In the genomic region with DNA sequence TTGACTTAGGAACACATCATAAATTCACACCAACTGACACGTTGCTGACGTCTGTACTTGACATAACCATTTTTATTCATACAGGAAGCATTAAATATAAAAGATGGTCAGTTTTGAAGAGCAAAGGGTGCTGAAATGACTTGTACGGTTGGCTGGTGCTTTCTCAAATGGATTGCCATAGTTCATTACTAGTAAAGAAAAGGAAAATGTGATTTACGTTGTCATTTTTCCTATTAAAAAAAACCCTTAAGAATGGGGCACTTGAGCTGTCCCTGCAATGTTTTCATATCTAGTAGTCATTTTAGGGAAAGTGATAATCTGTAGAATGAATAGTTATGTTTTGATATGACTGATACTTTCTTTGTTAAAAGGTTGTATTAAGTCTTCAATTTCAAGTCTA, we compare ENCODE assay signal across 18 cellular contexts. TPM values are rescaled to one million over a fixed set of nuclear protein-coding genes. Genes with fewer than 3 reads are reported as not detected.
DNase-seq lines count a peak whose midpoint lies in the region; ATAC-seq and TF ChIP-seq lines count a peak whose summit lies in the region.
"Had no signal": no experiment of that assay in that cellular context is flagged by ENCODE, and none has a peak within 500 bp of the region (broad histone marks: within the 10 kb centered on the region; RNA-seq: fewer than 3 reads in every experiment).

No MANE protein-coding gene starts in this region.

- TF ChIP-seq CTCF in thoracic aorta (IDR thresholded peaks at IDR 0.05) (no peak), RWPE1 (conservative IDR thresholded peaks at IDR 0.05; ENCODE audit: low read depth) (no peak)

- H3K36me3 ChIP-seq in thoracic aorta: peaks cover 28% of the 10 kb centered on the region

- peaks cover 21 to 44% of the 10 kb centered on the region in 2 donors for H3K4me1 ChIP-seq in thoracic aorta (ENCODE audit: control insufficient read depth in 1 of 2, low read depth in 2 of 2)

- peak; percentile 49 for DNase-seq in activated naive CD4-positive, alpha-beta T cell treated with anti-CD3 and anti-CD28 coated beads for 36 hours
- DNase-seq in activated naive CD4-positive, alpha-beta T cell treated with anti-CD3 and anti-CD28 coated beads, Interleukin-2, amount 10 ng/mL, durations not matched to agents 7 days and 5 days: no peak
- DNase-seq in SHP77 treated with DMSO at 0.1 percent for 48 hours (lab: John Stamatoyannopoulos, UW) (peak; percentile 72), thoracic aorta (ENCODE audit: low spot score) (no peak), RWPE1 (ENCODE audit: low spot score) (no peak)
- no peak for DNase-seq in activated naive CD8-positive, alpha-beta T cell treated with anti-CD3 and anti-CD28 coated beads, Interleukin-2, amount 50 U/mL, for 24 hours
- no peak for DNase-seq in stimulated activated CD4-positive, alpha-beta T cell treated with anti-CD3 and anti-CD28 coated beads, Interleukin-4, amount 100 ng/mL, for 1 hour
- DNase-seq: EL, MG63, NCI-H1092 treated with DMSO at 0.1 percent for 48 hours, NCI-H1694, NCI-H2107, NCI-H345, NCI-H526 treated with DMSO at 0.1 percent for 48 hours had no signal

- intact Hi-C loops in activated naive CD4-positive, alpha-beta T cell treated with anti-CD3 and anti-CD28 coated beads for 36 hours (cut with micrococcal nuclease): loop anchor here (1.0 to 5.0 kb wide), 11 partner anchors 16 to 1055 kb away; a partner anchor contains a TSS

- POLR2A ChIA-PET in RWPE1 (lab: Yijun Ruan, JAX; ENCODE audit: low non-redundant PET): no interaction called here

- H3K4me3 Mint-ChIP-seq in activated naive CD4-positive, alpha-beta T cell treated with anti-CD3 and anti-CD28 coated beads for 36 hours: no peak overlapping the region
- no peak overlapping the region for H3K4me3 Mint-ChIP-seq in activated naive CD4-positive, alpha-beta T cell treated with anti-CD3 and anti-CD28 coated beads, Interleukin-2, amount 10 ng/mL, durations not matched to agents 7 days and 5 days
- no peak overlapping the region for H3K4me3 Mint-ChIP-seq in activated naive CD8-positive, alpha-beta T cell treated with anti-CD3 and anti-CD28 coated beads, Interleukin-2, amount 50 U/mL, for 24 hours

- no peaks in the 10 kb centered on the region for H3K27me3 ChIP-seq in thoracic aorta (replicated peaks; ENCODE audit: insufficient read depth)
- H3K27me3 ChIP-seq: BLaER1, MG63 had no signal

- peaks cover 59% of the 10 kb centered on the region for H3K4me1 Mint-ChIP-seq in activated naive CD4-positive, alpha-beta T cell treated with anti-CD3 and anti-CD28 coated beads for 36 hours (ENCODE audit: low read depth)
- peaks cover 47% of the 10 kb centered on the region for H3K4me1 Mint-ChIP-seq in activated naive CD4-positive, alpha-beta T cell treated with anti-CD3 and anti-CD28 coated beads, Interleukin-2, amount 10 ng/mL, durations not matched to agents 7 days and 5 days
- H3K4me1 Mint-ChIP-seq in activated naive CD8-positive, alpha-beta T cell treated with anti-CD3 and anti-CD28 coated beads, Interleukin-2, amount 50 U/mL, for 24 hours: peaks cover 64% of the 10 kb centered on the region

- no peaks in the 10 kb centered on the region for H3K9me3 Mint-ChIP-seq in activated naive CD4-positive, alpha-beta T cell treated with anti-CD3 and anti-CD28 coated beads for 36 hours
- no peaks in the 10 kb centered on the region for H3K9me3 Mint-ChIP-seq in activated naive CD4-positive, alpha-beta T cell treated with anti-CD3 and anti-CD28 coated beads, Interleukin-2, amount 10 ng/mL, durations not matched to agents 7 days and 5 days
- no peaks in the 10 kb centered on the region for H3K9me3 Mint-ChIP-seq in activated naive CD8-positive, alpha-beta T cell treated with anti-CD3 and anti-CD28 coated beads, Interleukin-2, amount 50 U/mL, for 24 hours

- peaks cover 4% of the 10 kb centered on the region for H3K27me3 Mint-ChIP-seq in activated naive CD4-positive, alpha-beta T cell treated with anti-CD3 and anti-CD28 coated beads for 36 hours (ENCODE audit: low read depth)
- peaks cover 13% of the 10 kb centered on the region for H3K27me3 Mint-ChIP-seq in activated naive CD4-positive, alpha-beta T cell treated with anti-CD3 and anti-CD28 coated beads, Interleukin-2, amount 10 ng/mL, durations not matched to agents 7 days and 5 days
- no peaks in the 10 kb centered on the region for H3K27me3 Mint-ChIP-seq in activated naive CD8-positive, alpha-beta T cell treated with anti-CD3 and anti-CD28 coated beads, Interleukin-2, amount 50 U/mL, for 24 hours

- no peak overlapping the region for H3K4me3 ChIP-seq in thoracic aorta
- H3K4me3 ChIP-seq: BLaER1, MG63 had no signal

- H3K27ac ChIP-seq in thoracic aorta: peak overlapping the region; percentile 35 to 91
- H3K27ac ChIP-seq in RWPE1: no peak overlapping the region
- H3K27ac ChIP-seq: BLaER1, KMS-11 had no signal

- ATAC-seq in activated naive CD8-positive, alpha-beta T cell treated with anti-CD3 and anti-CD28 coated beads, Interleukin-2, amount 50 U/mL, for 24 hours: peak; percentile 74
- ATAC-seq in thoracic aorta (ENCODE audit: insufficient number of reproducible peaks, low FRiP score, low read depth): no peak

- H3K27ac Mint-ChIP-seq in activated naive CD4-positive, alpha-beta T cell treated with anti-CD3 and anti-CD28 coated beads for 36 hours: peak overlapping the region; percentile 85
- H3K27ac Mint-ChIP-seq in activated naive CD4-positive, alpha-beta T cell treated with anti-CD3 and anti-CD28 coated beads, Interleukin-2, amount 10 ng/mL, durations not matched to agents 7 days and 5 days: no peak overlapping the region
- H3K27ac Mint-ChIP-seq in activated naive CD8-positive, alpha-beta T cell treated with anti-CD3 and anti-CD28 coated beads, Interleukin-2, amount 50 U/mL, for 24 hours: peak overlapping the region; percentile 86

- peaks cover 17% of the 10 kb centered on the region for H3K36me3 Mint-ChIP-seq in activated naive CD4-positive, alpha-beta T cell treated with anti-CD3 and anti-CD28 coated beads for 36 hours (ENCODE audit: low read depth)
- peaks cover 20% of the 10 kb centered on the region for H3K36me3 Mint-ChIP-seq in activated naive CD4-positive, alpha-beta T cell treated with anti-CD3 and anti-CD28 coated beads, Interleukin-2, amount 10 ng/mL, durations not matched to agents 7 days and 5 days
- peaks cover 18% of the 10 kb centered on the region for H3K36me3 Mint-ChIP-seq in activated naive CD8-positive, alpha-beta T cell treated with anti-CD3 and anti-CD28 coated beads, Interleukin-2, amount 50 U/mL, for 24 hours (ENCODE audit: low read depth)

- no peaks in the 10 kb centered on the region for H3K9me3 ChIP-seq in thoracic aorta
- H3K9me3 ChIP-seq: BLaER1, MG63 had no signal

- CTCF ChIA-PET in activated naive CD4-positive, alpha-beta T cell treated with anti-CD3 and anti-CD28 coated beads for 36 hours (lab: Charles Lee): interaction anchor here (1.1 to 2.2 kb wide), 2 partner anchors 13 to 20 kb away, joined by 3 to 26 read pairs; no protein-coding TSS in a partner anchor
- CTCF ChIA-PET in activated naive CD4-positive, alpha-beta T cell treated with anti-CD3 and anti-CD28 coated beads, Interleukin-2, amount 10 ng/mL, durations not matched to agents 7 days and 5 days (lab: Charles Lee): interaction anchor here (1.6 kb wide), 1 partner anchor 19 kb away, joined by 12 read pairs; no protein-coding TSS in a partner anchor
- CTCF ChIA-PET in RWPE1 (lab: Yijun Ruan, JAX): interaction anchor here (0.7 kb wide), 1 partner anchor 19 kb away, joined by 5 read pairs; no protein-coding TSS in a partner anchor

RNA-seq across cellular contexts. Expression of a gene that starts 22.5 kb away (rescaled TPM):
- not detected for total RNA-seq in activated naive CD4-positive, alpha-beta T cell treated with anti-CD3 and anti-CD28 coated beads for 36 hours
- total RNA-seq in thoracic aorta: not detected
- total RNA-seq: OCI-LY7, RPMI7951 had no signal

RNA-seq across cellular contexts. Expression of a gene that starts 22.5 kb away (rescaled TPM):
- 1 to 10 TPM; 9.4 to 9.8 TPM for total RNA-seq in activated naive CD4-positive, alpha-beta T cell treated with anti-CD3 and anti-CD28 coated beads for 36 hours
- total RNA-seq in thoracic aorta: 100 to 1,000 TPM in 1 of 2 donors, 10 to 100 TPM in 1; 94.6 to 111 TPM

Comparison
In these comparisons a context has a peak if more than half of its experiments do, and no peak if none do; other contexts are left out.
1. DNase-seq: peak in activated naive CD4-positive, alpha-beta T cell treated with anti-CD3 and anti-CD28 coated beads for 36 hours (single experiment) and SHP77 treated with DMSO at 0.1 percent for 48 hours (single experiment); none in activated naive CD4-positive, alpha-beta T cell treated with anti-CD3 and anti-CD28 coated beads, Interleukin-2, amount 10 ng/mL, durations not matched to agents 7 days and 5 days (single experiment), activated naive CD8-positive, alpha-beta T cell treated with anti-CD3 and anti-CD28 coated beads, Interleukin-2, amount 50 U/mL, for 24 hours (single experiment), thoracic aorta (single experiment), RWPE1 (single experiment) and stimulated activated CD4-positive, alpha-beta T cell treated with anti-CD3 and anti-CD28 coated beads, Interleukin-4, amount 100 ng/mL, for 1 hour (single experiment).
2. RNA of a gene that starts 22.5 kb away (total RNA-seq): 94.6 to 111 TPM in thoracic aorta; 9.4 to 9.8 TPM in activated naive CD4-positive, alpha-beta T cell treated with anti-CD3 and anti-CD28 coated beads for 36 hours; every median in the first group is over 4 times any median in the second.